8 cellular contexts compared by ENCODE assay signal in the genomic region with DNA sequence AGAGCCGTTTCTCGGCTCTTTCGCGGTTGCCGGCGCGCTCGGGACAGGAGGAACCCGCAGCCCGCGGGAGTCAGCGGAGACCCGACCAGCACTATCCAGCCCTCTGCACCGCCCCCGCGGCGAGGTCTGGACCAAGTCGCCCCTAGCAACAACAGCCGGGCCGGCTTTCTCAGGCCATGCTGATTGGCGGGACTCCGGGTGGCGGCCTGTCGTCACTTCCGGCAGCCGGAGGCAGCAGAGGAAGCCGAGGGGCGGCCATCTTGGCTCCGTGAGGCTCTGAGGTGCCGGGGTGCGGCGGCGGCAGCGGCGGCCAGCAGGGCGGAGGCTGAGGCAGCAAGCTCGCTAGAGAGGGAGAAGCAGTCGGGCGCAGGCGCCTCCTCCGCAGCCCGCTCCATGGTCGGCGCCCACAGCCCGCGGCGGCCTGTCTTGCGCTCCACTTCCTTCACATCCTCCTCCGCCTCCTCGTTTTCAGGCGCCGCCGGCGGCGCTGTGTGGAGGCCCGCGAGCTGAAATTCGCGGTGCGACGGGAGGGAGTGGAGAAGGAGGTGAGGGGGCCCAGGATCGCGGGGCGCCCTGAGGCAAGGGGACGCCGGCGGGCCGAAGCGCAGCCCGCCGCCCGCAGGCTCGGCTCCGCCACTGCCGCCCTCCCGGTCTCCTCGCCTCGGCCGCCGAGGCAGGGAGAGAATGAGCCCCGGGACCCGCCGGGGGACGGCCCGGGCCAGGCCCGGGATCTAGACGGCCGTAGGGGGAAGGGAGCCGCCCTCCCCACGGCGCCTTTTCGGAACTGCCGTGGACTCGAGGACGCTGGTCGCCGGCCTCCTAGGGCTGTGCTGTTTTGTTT. TPM values are rescaled to one million over a fixed set of nuclear protein-coding genes. Genes with fewer than 3 reads are reported as not detected.
A peak's percentile ranks its signal among the peaks of the same experiment; 100 is the strongest.
DNase-seq lines count a peak whose midpoint lies in the region; ATAC-seq and TF ChIP-seq lines count a peak whose summit lies in the region.

A gene (plus strand): TSS at position 263 of the 841 bp plus-strand sequence. CDS start 615 bp downstream, outside the sequence.

- DNase-seq in NCI-H1092 (lab: John Stamatoyannopoulos, UW) (peak; percentile 96), globus pallidus (ENCODE audit: low spot score) (peak; percentile 97), nucleus accumbens (lab: John Stamatoyannopoulos, UW) (peak; percentile 64 to 98 (median 95)), suprapubic skin (ENCODE audit: low spot score in 2 of 2) (peak; percentile 98 to 99)

- H3K9me3 Mint-ChIP-seq in activated naive CD4-positive, alpha-beta T cell treated with anti-CD3 and anti-CD28 coated beads, Interleukin-2, amount 50 U/mL, for 24 hours, result no peaks in the 10 kb centered on the region

- no peaks in the 10 kb centered on the region for H3K36me3 ChIP-seq in suprapubic skin

- peak; percentile 87 for TF ChIP-seq POLR2A in GM10847 (IDR thresholded peaks at IDR 0.05; ENCODE audit: extremely low read depth, insufficient read length)
- TF ChIP-seq POLR2A in suprapubic skin (IDR thresholded peaks at IDR 0.05), result peak in 1 of 2 donors; percentile 87

- no peaks in the 10 kb centered on the region for H3K9me3 ChIP-seq in suprapubic skin

- TF ChIP-seq CTCF in suprapubic skin (IDR thresholded peaks at IDR 0.05), result peak in 1 of 2 donors; percentile 21

- peak within 1 kb of the TSS; percentile 93 for H3K27ac Mint-ChIP-seq in activated naive CD4-positive, alpha-beta T cell treated with anti-CD3 and anti-CD28 coated beads, Interleukin-2, amount 50 U/mL, for 24 hours

- H3K4me3 ChIP-seq in suprapubic skin, result peak within 1 kb of the TSS; percentile 79

- H3K4me3 Mint-ChIP-seq in activated naive CD4-positive, alpha-beta T cell treated with anti-CD3 and anti-CD28 coated beads, Interleukin-2, amount 50 U/mL, for 24 hours, result peak within 1 kb of the TSS; percentile 96

- no peaks in the 10 kb centered on the region for H3K27me3 Mint-ChIP-seq in activated naive CD4-positive, alpha-beta T cell treated with anti-CD3 and anti-CD28 coated beads, Interleukin-2, amount 50 U/mL, for 24 hours

- H3K4me1 ChIP-seq in suprapubic skin, result peaks cover 41% of the 10 kb centered on the region

- ATAC-seq in HG02610 (IDR thresholded peaks at IDR 0.05; ENCODE audit: unreplicated experiment), result peak; percentile 95
- ATAC-seq in SK-N-SH treated with all-trans-retinoic acid at 6 μM for 48 hours, result peak; percentile 97

- TF ChIP-seq EP300 in suprapubic skin (IDR thresholded peaks at IDR 0.05), result no peak

- no CpG with 5 or more reads among the region's 97 CpGs for WGBS in suprapubic skin

- peak within 1 kb of the TSS; percentile 97 for H3K27ac ChIP-seq in suprapubic skin

- no peaks in the 10 kb centered on the region for H3K27me3 ChIP-seq in suprapubic skin

- H3K4me1 Mint-ChIP-seq in activated naive CD4-positive, alpha-beta T cell treated with anti-CD3 and anti-CD28 coated beads, Interleukin-2, amount 50 U/mL, for 24 hours, result peaks cover 33% of the 10 kb centered on the region

- H3K36me3 Mint-ChIP-seq in activated naive CD4-positive, alpha-beta T cell treated with anti-CD3 and anti-CD28 coated beads, Interleukin-2, amount 50 U/mL, for 24 hours, result no peaks in the 10 kb centered on the region

TF ChIP-seq in SK-N-SH treated with all-trans-retinoic acid at 6 μM for 48 hours, 23 proteins besides CTCF, POLR2A, EP300 and RAD21:
- no peak for TF ChIP-seq BACH2 (CRISPR knock-in tag; IDR thresholded peaks at IDR 0.05; ENCODE audit: borderline replicate concordance)

RNA-seq across cellular contexts. Expression of the gene that starts here (rescaled TPM):
- 10 to 100 TPM; 44.6 to 95.2 (median 57.2) TPM for total RNA-seq in suprapubic skin

Comparison
In these comparisons a context has a peak if more than half of its experiments do, and no peak if none do; other contexts are left out.
1. Peak in every context shown above with its lines: DNase-seq, ATAC-seq, H3K4me3 ChIP-seq and H3K27ac ChIP-seq.